13 cellular contexts compared by ENCODE assay signal in genomic region chr1:224637510-224637909, GRCh38. TPM values are rescaled to one million over a fixed set of nuclear protein-coding genes. Genes with fewer than 3 reads are reported as not detected.
DNase-seq lines count a peak whose midpoint lies in the region; ATAC-seq and TF ChIP-seq lines count a peak whose summit lies in the region.
"Had no signal": no experiment of that assay in that cellular context is flagged by ENCODE, and none has a peak within 500 bp of the region (broad histone marks: within the 10 kb centered on the region; RNA-seq: fewer than 3 reads in every experiment).

No MANE protein-coding gene starts in this region.

- POLR2A ChIA-PET in HEK293 (lab: Yijun Ruan, JAX), result interaction anchor here (0.7 kb wide), 1 partner anchor 192 kb away, joined by 4 read pairs; no protein-coding TSS in a partner anchor

- CTCF ChIA-PET in HEK293 (lab: Yijun Ruan, JAX), result interaction anchor here (1.6 kb wide), 1 partner anchor 214 kb away, joined by 3 read pairs; no protein-coding TSS in a partner anchor

- H4K5ac ChIP-seq in mesendoderm (ENCODE audit: low read length), result no peak overlapping the region

- H3K9ac ChIP-seq in mesendoderm (ENCODE audit: low read length), result no peak overlapping the region

- H3K79me1 ChIP-seq in mesendoderm (ENCODE audit: low read length), result peaks cover 8% of the 10 kb centered on the region

- peaks cover 6% of the 10 kb centered on the region for H3K79me2 ChIP-seq in mesendoderm (ENCODE audit: control insufficient read depth, insufficient read depth, low read length)

- in situ Hi-C loops in astrocyte of the cerebellum (cut with HindIII; ENCODE audit: low sequenced_read_pairs), result no loop called here

- H3K4me2 ChIP-seq in mesendoderm (ENCODE audit: low read length), result no peak overlapping the region

- no CpG with 5 or more reads among the region's 5 CpGs for WGBS in mesendoderm (ENCODE audit: extremely low coverage, insufficient coverage, low lambda C conversion rate)

- DNase-seq in AG20443 (ENCODE audit: low spot score) (peak; percentile 87), astrocyte of the cerebellum (ENCODE audit: low read depth) (peak; percentile 96), mesendoderm (no peak), ureter (ENCODE audit: low spot score) (no peak), erythroblast (lab: John Stamatoyannopoulos, UW) (no peak), SK-N-DZ (ENCODE audit: low spot score) (no peak)
- DNase-seq: activated gamma-delta T cell treated with Interleukin-2 at 50 U/mL for 16 hours; effector CD8-positive, alpha-beta T cell; islet precursor cell; tibial artery; WERI-Rb-1 had no signal

- H3K56ac ChIP-seq in mesendoderm (ENCODE audit: low read length), result no peak overlapping the region

- no peak overlapping the region for H2BK120ac ChIP-seq in mesendoderm (ENCODE audit: low read depth, low read length)

- peaks cover 4% of the 10 kb centered on the region for H3K4me1 ChIP-seq in HEK293 (ENCODE audit: control insufficient read depth, insufficient read depth, low read length)
- peaks cover 26% of the 10 kb centered on the region for H3K4me1 ChIP-seq in mesendoderm (ENCODE audit: control insufficient read depth, low read depth, low read length)
- H3K4me1 ChIP-seq: tibial artery had no signal

- no peak for TF ChIP-seq POLR2A in erythroblast (IDR thresholded peaks at IDR 0.05; ENCODE audit: low read length)

- TF ChIP-seq CTCF in HEK293 (tag by site-specific recombination; IDR thresholded peaks at IDR 0.05) (no peak), astrocyte of the cerebellum (IDR thresholded peaks at IDR 0.05; ENCODE audit: low read depth, low read length, missing control alignments) (no peak)

- H2BK15ac ChIP-seq in mesendoderm (replicated peaks; ENCODE audit: low read depth), result no peak overlapping the region

- H3K4me3 ChIP-seq in HEK293 (ENCODE audit: low read depth, low read length) (no peak overlapping the region), astrocyte of the cerebellum (ENCODE audit: low read depth, low read length) (no peak overlapping the region), mesendoderm (ENCODE audit: low read length) (no peak overlapping the region)
- H3K4me3 ChIP-seq: tibial artery had no signal

- no peak overlapping the region for H2BK5ac ChIP-seq in mesendoderm (ENCODE audit: low read length)

- H3K27me3 ChIP-seq in mesendoderm (ENCODE audit: insufficient read depth, low read length, poor library complexity), result no peaks in the 10 kb centered on the region
- H3K27me3 ChIP-seq: tibial artery had no signal

- ATAC-seq in GM21390 (IDR thresholded peaks at IDR 0.05; ENCODE audit: unreplicated experiment), result no peak

- H3K23ac ChIP-seq in mesendoderm (ENCODE audit: low read length), result no peak overlapping the region

- peak overlapping the region; percentile 65 for H3K18ac ChIP-seq in mesendoderm (ENCODE audit: low read length)

- H3K36me3 ChIP-seq in HEK293 (ENCODE audit: control insufficient read depth in 2 of 2, insufficient read depth in 1 of 2, low read length in 2 of 2), result no peaks in the 10 kb centered on the region
- no peaks in the 10 kb centered on the region for H3K36me3 ChIP-seq in mesendoderm (ENCODE audit: control insufficient read depth, insufficient read depth, low read length)
- H3K36me3 ChIP-seq: tibial artery, WERI-Rb-1 had no signal

- no peak overlapping the region for H3K4ac ChIP-seq in mesendoderm (ENCODE audit: low read depth, low read length)

- H4K8ac ChIP-seq in mesendoderm (ENCODE audit: low read depth, low read length), result no peak overlapping the region

- no peaks in the 10 kb centered on the region for H3K9me3 ChIP-seq in HEK293 (ENCODE audit: control insufficient read depth, insufficient read depth, low read depth, low read length)
- H3K9me3 ChIP-seq: tibial artery had no signal

- H3K27ac ChIP-seq in HEK293 (ENCODE audit: extremely low read depth, low read depth, low read length), result no peak overlapping the region
- no peak overlapping the region for H3K27ac ChIP-seq in mesendoderm (ENCODE audit: low read depth, low read length)
- H3K27ac ChIP-seq: tibial artery, WERI-Rb-1 had no signal

- no peak overlapping the region for H2AK5ac ChIP-seq in mesendoderm (ENCODE audit: low read length)

TF ChIP-seq in HEK293, 187 proteins besides CTCF, POLR2A, EP300 and RAD21:
- TF ChIP-seq FEZF1 (tag by site-specific recombination; IDR thresholded peaks at IDR 0.05) (peak; percentile 66), ZNF560 (tag by site-specific recombination; IDR thresholded peaks at IDR 0.05; ENCODE audit: borderline replicate concordance) (no peak)

RNA-seq across cellular contexts. Expression of gene CNIH3, which starts 21.4 kb away (rescaled TPM):
- 7.9 TPM for polyA plus RNA-seq in mesendoderm (2013, experiment 1 of 2)
- polyA plus RNA-seq in mesendoderm (2013, experiment 2 of 2), result 8.2 TPM
- total RNA-seq in ureter, result 5.3 TPM
- polyA plus RNA-seq in SK-N-DZ (2014; cell fraction: cytosol; rRNA removed), result 0.75 and 2.8 TPM in 2 replicates
- 1.5 and 2.1 TPM in 2 replicates for polyA plus RNA-seq in SK-N-DZ (2014; cell fraction: nucleus; rRNA removed)

Comparison
In these comparisons a context has a peak if more than half of its experiments do, and no peak if none do; other contexts are left out.
1. DNase-seq: peak in AG20443 (single experiment) and astrocyte of the cerebellum (single experiment); none in mesendoderm (single experiment), ureter (single experiment), erythroblast (0 of 2) and SK-N-DZ (single experiment).